In the genomic region with DNA sequence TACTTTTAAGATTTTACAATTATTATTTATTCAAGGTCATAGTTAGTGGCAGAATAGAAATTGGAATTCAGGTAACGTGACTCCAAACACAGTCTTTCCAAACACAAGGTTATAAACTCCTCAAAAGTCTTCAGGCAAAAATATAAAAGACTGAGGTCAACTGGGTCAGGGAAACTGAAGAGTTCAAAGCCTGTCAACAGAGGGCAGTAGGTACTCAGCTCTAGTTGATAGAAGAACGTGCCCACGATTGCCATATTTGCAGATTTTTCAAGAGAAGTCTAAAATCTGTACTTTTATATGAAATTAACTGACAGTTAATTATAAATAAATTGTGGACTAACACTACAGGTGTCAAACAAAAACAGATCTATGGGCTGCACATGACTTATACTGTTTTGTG, we compare ENCODE assay signal across 14 cellular contexts.
DNase-seq lines count a peak whose midpoint lies in the region; ATAC-seq, FAIRE-seq and TF ChIP-seq lines count a peak whose summit lies in the region.
"Had no signal": no experiment of that assay in that cellular context is flagged by ENCODE, and none has a peak within 500 bp of the region (broad histone marks: within the 10 kb centered on the region; RNA-seq: fewer than 3 reads in every experiment).

No MANE protein-coding gene starts in this region.

- no peak for TF ChIP-seq POLR2A in GM12891 (IDR thresholded peaks at IDR 0.05; ENCODE audit: low read depth, low read length)

- H3K27ac Mint-ChIP-seq in CD14-positive monocyte (no peak overlapping the region), HFFc6 (no peak overlapping the region)
- H3K27ac Mint-ChIP-seq: activated naive CD4-positive, alpha-beta T cell treated with anti-CD3 and anti-CD28 coated beads for 36 hours; CD4-positive, alpha-beta T cell; naive thymus-derived CD8-positive, alpha-beta T cell had no signal

- H3K4me1 ChIP-seq in OCI-LY7 (ENCODE audit: insufficient read depth, low read length, poor library complexity, severe bottlenecking), result no peaks in the 10 kb centered on the region
- H3K4me1 ChIP-seq: testis had no signal

- H3K36me3 Mint-ChIP-seq in CD14-positive monocyte, result peaks cover 0 to 6% of the 10 kb centered on the region in 2 donors
- H3K36me3 Mint-ChIP-seq in HFFc6 (ENCODE audit: low read depth), result peaks cover 11% of the 10 kb centered on the region; the same call in 1 of the 2 replicates

- peaks cover 0 to 5% (median 0%) of the 10 kb centered on the region in 7 donors for H3K9me3 Mint-ChIP-seq in CD14-positive monocyte
- H3K9me3 Mint-ChIP-seq in HFFc6, result no peaks in the 10 kb centered on the region
- H3K9me3 Mint-ChIP-seq: CD4-positive, alpha-beta T cell had no signal

- H3K27ac ChIP-seq in OCI-LY7 (ENCODE audit: low read depth, low read length, poor library complexity, severe bottlenecking), result no peak overlapping the region
- H3K27ac ChIP-seq: testis, VCaP had no signal

- H3K9me2 ChIP-seq in OCI-LY7 (ENCODE audit: insufficient read depth, low read length), result no peaks in the 10 kb centered on the region

- H3K79me2 ChIP-seq in OCI-LY7 (ENCODE audit: insufficient read depth, low read depth, low read length), result no peaks in the 10 kb centered on the region

- no peaks in the 10 kb centered on the region for H3K9me3 ChIP-seq in OCI-LY7 (ENCODE audit: low read length)
- H3K9me3 ChIP-seq: testis had no signal

- H3K4me3 Mint-ChIP-seq in CD14-positive monocyte, result no peak overlapping the region
- no peak overlapping the region for H3K4me3 Mint-ChIP-seq in HFFc6
- H3K4me3 Mint-ChIP-seq: activated naive CD4-positive, alpha-beta T cell treated with anti-CD3 and anti-CD28 coated beads for 36 hours; CD4-positive, alpha-beta T cell; naive thymus-derived CD8-positive, alpha-beta T cell had no signal

- no peak overlapping the region for H3K4me2 ChIP-seq in OCI-LY7 (ENCODE audit: low read length)

- H4K20me1 ChIP-seq in OCI-LY7 (ENCODE audit: insufficient read depth, low read length), result no peaks in the 10 kb centered on the region

- POLR2A ChIA-PET in OCI-LY7 (lab: Charles Lee), result interaction anchor here (0.6 to 1.5 kb wide), 2 partner anchors 8 to 124 kb away, joined by 3 read pairs; no protein-coding TSS in a partner anchor

- H3K4me3 ChIP-seq in OCI-LY7 (ENCODE audit: low read depth, low read length, poor library complexity, severe bottlenecking), result no peak overlapping the region
- H3K4me3 ChIP-seq: testis had no signal

- CTCF ChIA-PET in OCI-LY7 (lab: Charles Lee; ENCODE audit: unreplicated experiment), result no interaction called here

- peaks cover 17% of the 10 kb centered on the region for H3K4me1 Mint-ChIP-seq in CD14-positive monocyte
- peaks cover 36% of the 10 kb centered on the region for H3K4me1 Mint-ChIP-seq in HFFc6 (ENCODE audit: low read depth)

- DNase-seq in CD14-positive monocyte (ENCODE audit: low spot score) (no peak), HFFc6 (no peak), OCI-LY7 (ENCODE audit: low spot score) (peak; percentile 10), iPS-NIHi11 (ENCODE audit: low spot score) (peak; percentile 26), NCI-H1092 treated with DMSO at 0.1 percent for 48 hours (lab: John Stamatoyannopoulos, UW) (no peak), A172 (ENCODE audit: low spot score) (no peak), GM12891 (ENCODE audit: insufficient read length, low spot score) (no peak)
- DNase-seq: activated naive CD4-positive, alpha-beta T cell treated with anti-CD3 and anti-CD28 coated beads for 36 hours; CD4-positive, alpha-beta T cell; naive thymus-derived CD8-positive, alpha-beta T cell; stimulated activated CD4-positive, alpha-beta T cell treated with anti-CD3 and anti-CD28 coated beads, Interleukin-2, amount 100 ng/mL, for 48 hours; testis had no signal

- intact Hi-C loops in CD14-positive monocyte (cut with micrococcal nuclease) (loop anchor here (10.0 kb wide), 1 partner anchor 50 kb away; no protein-coding TSS in a partner anchor), OCI-LY7 (cut with micrococcal nuclease; ENCODE audit: unreplicated experiment) (no loop called here)

- no TSS peak for BruUV-seq in OCI-LY7 (replicated peaks; lab: Mats Ljungman, UMichigan)

- no peak for ATAC-seq in GM19395 (IDR thresholded peaks at IDR 0.05; ENCODE audit: unreplicated experiment)
- ATAC-seq: naive thymus-derived CD8-positive, alpha-beta T cell had no signal

- H2AFZ ChIP-seq in OCI-LY7 (ENCODE audit: low read length), result no peak overlapping the region

- H3K36me3 ChIP-seq in OCI-LY7 (ENCODE audit: insufficient read depth, low read length), result no peaks in the 10 kb centered on the region

- no peaks in the 10 kb centered on the region for H3K27me3 Mint-ChIP-seq in CD14-positive monocyte (ENCODE audit: low read depth in 3 of 3)
- no peaks in the 10 kb centered on the region for H3K27me3 Mint-ChIP-seq in HFFc6 (ENCODE audit: insufficient read depth)
- H3K27me3 Mint-ChIP-seq: CD4-positive, alpha-beta T cell; naive thymus-derived CD8-positive, alpha-beta T cell had no signal

- FAIRE-seq in GM12891 (lab: Jason Lieb, UNC), result no peak

- peak; percentile 68 for TF ChIP-seq CTCF in CD14-positive monocyte (IDR thresholded peaks at IDR 0.05)
- peak; percentile 42; the same call in 1 of the 2 replicates for TF ChIP-seq CTCF in HFFc6 (IDR thresholded peaks at IDR 0.05)
- peak; percentile 75 for TF ChIP-seq CTCF in OCI-LY7 (conservative IDR thresholded peaks at IDR 0.05; ENCODE audit: low read length)

TF ChIP-seq in GM12891, 5 proteins besides CTCF, POLR2A, EP300 and RAD21:
- no peak for TF ChIP-seq PAX5 (IDR thresholded peaks at IDR 0.05; ENCODE audit: insufficient read depth, low read length, severe bottlenecking)
- no peak for TF ChIP-seq POU2F2 (IDR thresholded peaks at IDR 0.05; ENCODE audit: low read depth, low read length)
- TF ChIP-seq SPI1 (IDR thresholded peaks at IDR 0.05; ENCODE audit: low read depth, low read length), result no peak
- no peak for TF ChIP-seq POLR2AphosphoS5 (IDR thresholded peaks at IDR 0.05; ENCODE audit: low read depth, low read length)
- no peak for TF ChIP-seq TAF1 (IDR thresholded peaks at IDR 0.05; ENCODE audit: low read depth, low read length)

Comparison
In these comparisons a context has a peak if more than half of its experiments do, and no peak if none do; other contexts are left out.
1. DNase-seq: peak in OCI-LY7 (single experiment) and iPS-NIHi11 (single experiment); none in CD14-positive monocyte (single experiment), HFFc6 (single experiment), NCI-H1092 treated with DMSO at 0.1 percent for 48 hours (single experiment), A172 (single experiment) and GM12891 (single experiment).
2. Peak in every context shown above with its lines, with median percentiles within 50 percentile points of each other: CTCF ChIP-seq.